2 cellular contexts compared by ENCODE assay signal in genomic region chr2:63721082-63721424, GRCh38.
TF ChIP-seq lines count a peak whose summit lies in the region.

No MANE protein-coding gene starts in this region.

TF ChIP-seq in A549, 52 proteins besides CTCF, POLR2A, EP300 and RAD21 (continued from another document):
- no peak for TF ChIP-seq NFE2L2 (conservative IDR thresholded peaks at IDR 0.05; ENCODE audit: low read length)
- no peak for TF ChIP-seq KDM5A (IDR thresholded peaks at IDR 0.05)
- TF ChIP-seq RFX5 (IDR thresholded peaks at IDR 0.05): no peak
- no peak for TF ChIP-seq HOXB5 (CRISPR knock-in tag; IDR thresholded peaks at IDR 0.05)
- no peak for TF ChIP-seq HEYL (CRISPR knock-in tag; IDR thresholded peaks at IDR 0.05)

TF ChIP-seq in HepG2, 621 proteins besides CTCF, POLR2A, EP300 and RAD21 (continued from another document):
- no peak for TF ChIP-seq ZFP91 (CRISPR knock-in tag; IDR thresholded peaks at IDR 0.05; ENCODE audit: borderline replicate concordance)
